1 cellular context compared by ENCODE assay signal in genomic region chr14:91714805-91715204, GRCh38.
TF ChIP-seq lines count a peak whose summit lies in the region.

No MANE protein-coding gene starts in this region.

TF ChIP-seq in GM23338, 12 proteins besides CTCF, POLR2A, EP300 and RAD21 (continued from another document):
- TF ChIP-seq ZNF462 (CRISPR knock-in tag; IDR thresholded peaks at IDR 0.05) (no peak), REST (IDR thresholded peaks at IDR 0.05; ENCODE audit: unreplicated experiment) (no peak), EZH2phosphoT487 (IDR thresholded peaks at IDR 0.05; ENCODE audit: unreplicated experiment) (no peak), ZNF114 (CRISPR knock-in tag; IDR thresholded peaks at IDR 0.05) (no peak), EZH2 (IDR thresholded peaks at IDR 0.05; ENCODE audit: low read depth, unreplicated experiment) (no peak), JUNB (IDR thresholded peaks at IDR 0.05; ENCODE audit: unreplicated experiment) (no peak), STAT1 (IDR thresholded peaks at IDR 0.05; ENCODE audit: unreplicated experiment) (no peak), ZNF331 (CRISPR knock-in tag; IDR thresholded peaks at IDR 0.05; ENCODE audit: low read depth) (no peak), CREB1 (CRISPR knock-in tag; IDR thresholded peaks at IDR 0.05; ENCODE audit: low read depth) (no peak), POLR2AphosphoS5 (IDR thresholded peaks at IDR 0.05; ENCODE audit: low read depth) (no peak), NANOG (IDR thresholded peaks at IDR 0.05; ENCODE audit: borderline replicate concordance) (no peak)
